9 cellular contexts compared by ENCODE assay signal in genomic region chr1:99685516-99686180, GRCh38. TPM values are rescaled to one million over a fixed set of nuclear protein-coding genes. Genes with fewer than 3 reads are reported as not detected.
DNase-seq lines count a peak whose midpoint lies in the region; ATAC-seq and TF ChIP-seq lines count a peak whose summit lies in the region.
"Had no signal": no experiment of that assay in that cellular context is flagged by ENCODE, and none has a peak within 500 bp of the region (broad histone marks: within the 10 kb centered on the region; RNA-seq: fewer than 3 reads in every experiment).

No MANE protein-coding gene starts in this region.

- TF ChIP-seq CTCF in Calu3 (IDR thresholded peaks at IDR 0.05; ENCODE audit: unreplicated experiment) (peak; percentile 37), fibroblast of the aortic adventitia (IDR thresholded peaks at IDR 0.05; ENCODE audit: insufficient read depth, low read length) (peak; percentile 50)

- H3K4me3 ChIP-seq in fibroblast of the aortic adventitia (ENCODE audit: low read depth, low read length), result no peak overlapping the region

- ATAC-seq in GM19395 (IDR thresholded peaks at IDR 0.05; ENCODE audit: unreplicated experiment) (peak; percentile 94), HG03378 (IDR thresholded peaks at IDR 0.05; ENCODE audit: unreplicated experiment) (peak; percentile 92)

- DNase-seq in Calu3 (peak; percentile 70), NCI-H526 (lab: John Stamatoyannopoulos, UW) (peak; percentile 49 to 84), fibroblast of the aortic adventitia (ENCODE audit: low read depth) (peak; percentile 90), nucleus accumbens (lab: John Stamatoyannopoulos, UW) (peak in 43 of 56 donors; percentile 4 to 79 (median 33)), ureter (ENCODE audit: low spot score) (peak; percentile 68)
- peak; percentile 61 for DNase-seq in activated CD8-positive, alpha-beta memory T cell treated with anti-CD3 and anti-CD28 coated beads for 24 hours

- H3K9me3 Mint-ChIP-seq in Calu3 (ENCODE audit: low read depth, unreplicated experiment), result no peaks in the 10 kb centered on the region
- H3K9me3 Mint-ChIP-seq: stimulated activated naive CD8-positive, alpha-beta T cell treated with anti-CD3 and anti-CD28 coated beads, Interleukin-15, Interleukin-2, amounts not matched to agents 100 ng/mL and 50 ng/mL, for 24 hours had no signal

- H3K27me3 Mint-ChIP-seq in Calu3 (ENCODE audit: unreplicated experiment), result no peaks in the 10 kb centered on the region

- intact Hi-C loops in Calu3 (cut with micrococcal nuclease; ENCODE audit: unreplicated experiment), result loop anchor here (1.0 to 2.0 kb wide), 2 partner anchors 205 to 505 kb away; no protein-coding TSS in a partner anchor

- no TSS peak for BruUV-seq in Calu3 (replicated peaks; lab: Mats Ljungman, UMichigan)

- no peak overlapping the region for H3K4me3 Mint-ChIP-seq in Calu3 (ENCODE audit: low read depth, unreplicated experiment)
- H3K4me3 Mint-ChIP-seq: stimulated activated naive CD8-positive, alpha-beta T cell treated with anti-CD3 and anti-CD28 coated beads, Interleukin-15, Interleukin-2, amounts not matched to agents 100 ng/mL and 50 ng/mL, for 24 hours had no signal

- H3K27ac Mint-ChIP-seq in Calu3 (ENCODE audit: unreplicated experiment), result no peak overlapping the region
- H3K27ac Mint-ChIP-seq: stimulated activated naive CD8-positive, alpha-beta T cell treated with anti-CD3 and anti-CD28 coated beads, Interleukin-15, Interleukin-2, amounts not matched to agents 100 ng/mL and 50 ng/mL, for 24 hours had no signal

- peaks cover 9% of the 10 kb centered on the region for H3K4me1 Mint-ChIP-seq in Calu3 (ENCODE audit: low read depth, unreplicated experiment)

- CTCF ChIA-PET in Calu3 (lab: Charles Lee), result interaction anchor here (1.0 kb wide), 1 partner anchor 205 kb away, joined by 3 read pairs; no protein-coding TSS in a partner anchor

- H3K36me3 Mint-ChIP-seq in Calu3 (ENCODE audit: insufficient read depth, unreplicated experiment), result peaks cover 5% of the 10 kb centered on the region

RNA-seq across cellular contexts. Expression of gene PALMD, which starts 39.7 kb away (rescaled TPM):
- total RNA-seq in Calu3 (2022) (6.8 and 19.2 TPM in 2 replicates), fibroblast of the aortic adventitia (ENCODE audit: low replicate concordance) (2.4 and 6.0 TPM in 2 replicates), ureter (29.1 TPM)

Comparison
In these comparisons a context has a peak if more than half of its experiments do, and no peak if none do; other contexts are left out.
1. DNase-seq: peak in every context shown above with its lines; median percentile 90 in fibroblast of the aortic adventitia; 70 in Calu3; 68 in ureter; 66 in NCI-H526; 61 in activated CD8-positive, alpha-beta memory T cell treated with anti-CD3 and anti-CD28 coated beads for 24 hours; 33 in nucleus accumbens.